ENCODE assay signal across 34 cellular contexts in genomic region chr3:21036888-21037287, GRCh38.
"Had no signal": no experiment of that assay in that cellular context is flagged by ENCODE, and none has a peak within 500 bp of the region (broad histone marks: within the 10 kb centered on the region; RNA-seq: fewer than 3 reads in every experiment).

No MANE protein-coding gene starts in this region.

- H3K4me3 ChIP-seq: MG63 had no signal

- H3K4me2 ChIP-seq: KMS-11 had no signal

- H3K27me3 ChIP-seq: MG63 had no signal

- H3K9ac ChIP-seq: KMS-11 had no signal

- H3K9me3 ChIP-seq: MG63 had no signal

- H3K36me3 ChIP-seq: MG63 had no signal

- DNase-seq: Karpas-422, Kasumi-1, MG63, MM.1S, MV-4-11, NCI-H1048, NCI-H1092, NCI-H1092 treated with DMSO at 0.1 percent for 48 hours, NCI-H1105, NCI-H1105 treated with DMSO at 0.1 percent for 48 hours, NCI-H1417, NCI-H1417 treated with DMSO at 0.1 percent for 48 hours, NCI-H1436, NCI-H1436 treated with DMSO at 0.1 percent for 48 hours, NCI-H146, NCI-H1694, NCI-H1694 treated with DMSO at 0.1 percent for 48 hours, NCI-H187, NCI-H187 treated with DMSO at 0.1 percent for 48 hours, NCI-H1930, NCI-H2029, NCI-H2029 treated with DMSO at 0.1 percent for 48 hours, NCI-H2081, NCI-H2081 treated with DMSO at 0.1 percent for 48 hours, NCI-H2107, NCI-H2171, NCI-H2171 treated with DMSO at 0.1 percent for 48 hours, NCI-H2227 treated with DMSO at 0.1 percent for 48 hours, NCI-H226, NCI-H345, NCI-H446, NCI-H446 treated with DMSO at 0.1 percent for 48 hours, NCI-H510A had no signal

- H3K27ac ChIP-seq: KMS-11 had no signal
